Comparison of ENCODE assay signal across 11 cellular contexts in the genomic region with DNA sequence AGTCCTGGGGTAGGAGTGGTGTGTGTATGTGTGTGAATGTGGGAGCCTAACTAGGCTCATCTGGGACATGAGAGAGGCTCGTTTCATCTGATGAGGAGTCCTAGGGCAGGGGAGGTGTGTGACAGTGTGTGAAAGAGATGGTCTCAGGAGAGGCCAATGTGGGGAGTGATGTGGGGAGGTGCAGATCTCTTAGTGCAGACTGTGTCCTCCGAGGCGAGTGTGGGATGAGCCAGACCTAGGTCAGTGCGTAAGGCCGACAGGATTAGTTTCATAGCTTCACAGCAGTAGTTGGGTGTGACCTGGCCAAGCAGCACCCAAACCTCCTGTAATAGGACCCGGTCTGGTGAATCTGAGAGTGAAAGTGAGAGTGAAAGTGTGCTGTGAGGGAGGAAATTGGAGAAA.
DNase-seq lines count a peak whose midpoint lies in the region; ATAC-seq, FAIRE-seq and TF ChIP-seq lines count a peak whose summit lies in the region.
"Had no signal": no experiment of that assay in that cellular context is flagged by ENCODE, and none has a peak within 500 bp of the region (broad histone marks: within the 10 kb centered on the region; RNA-seq: fewer than 3 reads in every experiment).

No MANE protein-coding gene starts in this region.

- no peak overlapping the region for H3K4me3 ChIP-seq in small intestine (ENCODE audit: low read depth in 1 of 2, low read length in 2 of 2)
- no peak overlapping the region for H3K4me3 ChIP-seq in A673 (ENCODE audit: low read depth, low read length, poor library complexity, severe bottlenecking)

- H3K27ac ChIP-seq in small intestine (ENCODE audit: low read depth in 1 of 2, low read length in 1 of 2) (no peak overlapping the region), A673 (ENCODE audit: low read depth, low read length, poor library complexity, severe bottlenecking) (no peak overlapping the region)

- H3K4me1 ChIP-seq in small intestine (ENCODE audit: control insufficient read depth in 2 of 2, insufficient read depth in 1 of 2, low read depth in 1 of 2, low read length in 1 of 2) (no peaks in the 10 kb centered on the region), A673 (ENCODE audit: insufficient read depth, low read length, poor library complexity, severe bottlenecking) (no peaks in the 10 kb centered on the region)

- POLR2A ChIA-PET in A673 (lab: Charles Lee; ENCODE audit: low non-redundant PET), result no interaction called here

- no peak for FAIRE-seq in small intestine (lab: Jason Lieb, UNC)

- no peak for TF ChIP-seq CTCF in A673 (conservative IDR thresholded peaks at IDR 0.05; ENCODE audit: low read depth, low read length)

- WGBS in small intestine, 3 donors, result 58 to 81% (median 75%) methylated on average over 6 of the region's 6 CpGs

- CTCF ChIA-PET in A673 (lab: Charles Lee), result no interaction called here

- H3K9me3 ChIP-seq in small intestine (ENCODE audit: control insufficient read depth, low read depth) (no peaks in the 10 kb centered on the region), A673 (ENCODE audit: low read depth, low read length, poor library complexity, severe bottlenecking) (no peaks in the 10 kb centered on the region)

- no TSS peak for BruUV-seq in A673 (replicated peaks; lab: Mats Ljungman, UMichigan)

- ATAC-seq in GM19023 (IDR thresholded peaks at IDR 0.05; ENCODE audit: unreplicated experiment) (peak; percentile 72), GM21619 (IDR thresholded peaks at IDR 0.05; ENCODE audit: unreplicated experiment) (peak; percentile 72), HG03135 (IDR thresholded peaks at IDR 0.05; ENCODE audit: unreplicated experiment) (peak; percentile 77)
- ATAC-seq: SK-N-SH treated with all-trans-retinoic acid at 6 μM for 48 hours had no signal

- intact Hi-C loops in A673 (cut with micrococcal nuclease; ENCODE audit: unreplicated experiment), result no loop called here

- DNase-seq in small intestine (peak; percentile 15), A673 (ENCODE audit: low spot score) (no peak), NCI-H1694 treated with DMSO at 0.1 percent for 48 hours (lab: John Stamatoyannopoulos, UW) (no peak), NOMO-1 (lab: John Stamatoyannopoulos, UW; ENCODE audit: unreplicated experiment in 2 of 2) (no peak)
- DNase-seq: H9, islet precursor cell, NCI-H510A treated with DMSO at 0.1 percent for 48 hours had no signal

- no peaks in the 10 kb centered on the region for H3K36me3 ChIP-seq in small intestine (ENCODE audit: control insufficient read depth in 2 of 2, insufficient read depth in 2 of 2, low read length in 2 of 2)
- no peaks in the 10 kb centered on the region for H3K36me3 ChIP-seq in A673 (ENCODE audit: insufficient read depth, low read length, poor library complexity, severe bottlenecking)

- H3K27me3 ChIP-seq in small intestine (ENCODE audit: control insufficient read depth in 2 of 2, insufficient read depth in 2 of 2, low read length in 2 of 2), result no peaks in the 10 kb centered on the region
- H3K27me3 ChIP-seq in A673 (replicated peaks; ENCODE audit: insufficient read depth, low read depth, low read length, poor library complexity), result no peaks in the 10 kb centered on the region
